In the genomic region with DNA sequence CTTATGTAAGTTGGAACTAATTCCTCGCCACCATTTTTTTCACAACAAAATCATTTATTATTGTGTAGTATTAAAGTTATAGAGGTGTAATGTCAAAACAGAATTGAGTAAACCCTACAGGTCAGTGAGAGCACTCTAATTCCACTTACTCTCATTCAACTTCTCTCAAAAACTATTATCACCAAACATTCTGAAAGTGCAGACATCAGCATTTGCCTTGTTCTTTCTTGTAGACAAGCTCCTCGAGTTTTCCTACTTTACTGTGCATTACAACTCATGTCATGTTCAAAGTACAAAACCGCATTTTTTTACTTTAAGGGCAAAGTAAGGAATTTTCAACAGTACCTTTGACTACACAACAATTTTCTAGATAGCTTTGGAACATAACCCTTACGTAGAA, we compare ENCODE assay signal across 28 cellular contexts.
"Had no signal": no experiment of that assay in that cellular context is flagged by ENCODE, and none has a peak within 500 bp of the region (broad histone marks: within the 10 kb centered on the region; RNA-seq: fewer than 3 reads in every experiment).

No MANE protein-coding gene starts in this region.

- H3K27ac ChIP-seq: adrenal gland, body of pancreas, esophagus muscularis mucosa, foreskin keratinocyte, gastrocnemius medialis had no signal

- H3K36me3 ChIP-seq: adrenal gland, esophagus muscularis mucosa, gastrocnemius medialis had no signal

- H3K4me3 ChIP-seq: adrenal gland, body of pancreas, esophagus muscularis mucosa, gastrocnemius medialis had no signal

- ATAC-seq: activated CD4-positive, alpha-beta T cell treated with anti-CD3 and anti-CD28 coated beads for 36 hours; activated CD8-positive, alpha-beta memory T cell treated with anti-CD3 and anti-CD28 coated beads, Interleukin-2, amount 10 ng/mL, durations not matched to agents 7 days and 5 days; activated CD8-positive, alpha-beta T cell treated with anti-CD3 and anti-CD28 coated beads, Interleukin-2, amount 10 ng/mL, durations not matched to agents 7 days and 5 days; activated naive CD8-positive, alpha-beta T cell treated with anti-CD3 and anti-CD28 coated beads, Interleukin-2, amount 50 U/mL, for 24 hours; body of pancreas; effector memory CD8-positive, alpha-beta T cell; foreskin keratinocyte; gastrocnemius medialis had no signal

- H3K27me3 ChIP-seq: adrenal gland, body of pancreas, esophagus muscularis mucosa, foreskin keratinocyte, gastrocnemius medialis had no signal

- H3K9me3 ChIP-seq: body of pancreas, esophagus muscularis mucosa, gastrocnemius medialis had no signal

- H3K4me1 ChIP-seq: adrenal gland, body of pancreas, esophagus muscularis mucosa, gastrocnemius medialis had no signal

- DNase-seq: activated CD4-positive, alpha-beta memory T cell treated with anti-CD3 and anti-CD28 coated beads for 36 hours; activated CD4-positive, alpha-beta T cell treated with anti-CD3 and anti-CD28 coated beads for 36 hours; activated CD4-positive, alpha-beta T cell treated with anti-CD3 and anti-CD28 coated beads, Interleukin-2, amount 10 ng/mL, durations not matched to agents 24 days and 14 days; activated CD4-positive, CD25-positive, alpha-beta regulatory T cell; activated CD4-positive, CD25-positive, alpha-beta regulatory T cell treated with anti-CD3 and anti-CD28 coated beads, Interleukin-2, amount 50 U/mL, for 72 hours; activated CD8-positive, alpha-beta memory T cell treated with anti-CD3 and anti-CD28 coated beads, Interleukin-2, amount 10 ng/mL, durations not matched to agents 7 days and 5 days; activated CD8-positive, alpha-beta memory T cell treated with anti-CD3 and anti-CD28 coated beads, Interleukin-2, amount 50 U/mL, for 4 hours; activated CD8-positive, alpha-beta T cell treated with anti-CD3 and anti-CD28 coated beads, Interleukin-2, amount 10 ng/mL, durations not matched to agents 7 days and 5 days; activated effector memory CD4-positive, alpha-beta T cell treated with anti-CD3 and anti-CD28 coated beads, Interleukin-2, amount 50 U/mL, for 16 hours; activated naive CD4-positive, alpha-beta T cell treated with anti-CD3 and anti-CD28 coated beads for 36 hours; activated naive CD8-positive, alpha-beta T cell treated with anti-CD3 and anti-CD28 coated beads for 36 hours; activated naive CD8-positive, alpha-beta T cell treated with anti-CD3 and anti-CD28 coated beads, Interleukin-2, amount 50 U/mL, for 24 hours; activated T-cell treated with anti-CD3 and anti-CD28 coated beads, Interleukin-2, amount 50 U/mL, for 1 hour; activated T-cell treated with anti-CD3 and anti-CD28 coated beads, Interleukin-2, amount 50 U/mL, for 48 hours; adrenal gland; amygdala; aorta; body of pancreas; caudate nucleus; cortex of kidney; dermis blood vessel endothelial cell; effector CD4-positive, alpha-beta T cell; effector memory CD8-positive, alpha-beta T cell; foreskin keratinocyte; gastrocnemius medialis; glutamatergic neuron; T-helper 2 cell had no signal
